ENCODE assay signal across 11 cellular contexts in genomic region chr16:58516768-58517107, GRCh38. TPM values are rescaled to one million over a fixed set of nuclear protein-coding genes. Genes with fewer than 3 reads are reported as not detected.
DNase-seq lines count a peak whose midpoint lies in the region; ATAC-seq, FAIRE-seq and TF ChIP-seq lines count a peak whose summit lies in the region.
"Had no signal": no experiment of that assay in that cellular context is flagged by ENCODE, and none has a peak within 500 bp of the region (broad histone marks: within the 10 kb centered on the region; RNA-seq: fewer than 3 reads in every experiment).

No MANE protein-coding gene starts in this region.

- TF ChIP-seq CTCF in A549 (IDR thresholded peaks at IDR 0.05) (no peak), GM23338 (conservative IDR thresholded peaks at IDR 0.05; ENCODE audit: low read depth in 2 of 2) (no peak), prostate gland (IDR thresholded peaks at IDR 0.05) (no peak), ovary (IDR thresholded peaks at IDR 0.05) (no peak)

- CTCF ChIA-PET in A549 (lab: Yijun Ruan, JAX): interaction anchor here (0.6 to 1.8 kb wide), 4 partner anchors 13 to 239 kb away, joined by 3 to 6 read pairs (median 3); partner anchors contain the start of gene NDRG4
- CTCF ChIA-PET in activated CD4-positive, alpha-beta memory T cell treated with anti-CD3 and anti-CD28 coated beads, Interleukin-2, amount 10 ng/mL, durations not matched to agents 7 days and 5 days (lab: Charles Lee): interaction anchor here (1.1 kb wide), 1 partner anchor 11 kb away, joined by 3 read pairs; no protein-coding TSS in a partner anchor

- peaks cover 47% of the 10 kb centered on the region for H3F3A ChIP-seq in GM23338 (replicated peaks; ENCODE audit: low read depth)

- H3K27me3 ChIP-seq in GM23338 (ENCODE audit: insufficient read depth) (no peaks in the 10 kb centered on the region), prostate gland (replicated peaks; ENCODE audit: insufficient read depth) (no peaks in the 10 kb centered on the region), ovary (no peaks in the 10 kb centered on the region)
- H3K27me3 ChIP-seq: right atrium auricular region had no signal

- FAIRE-seq in A549 (lab: Jason Lieb, UNC): no peak

- no peak for TF ChIP-seq RAD21 in A549 (conservative IDR thresholded peaks at IDR 0.05 in 1 of 2, IDR thresholded peaks at IDR 0.05 in 1 of 2)

- H3K36me3 ChIP-seq in GM23338 (ENCODE audit: insufficient read depth) (peaks cover 50% of the 10 kb centered on the region), prostate gland (peaks cover 0 to 19% of the 10 kb centered on the region in 2 donors), ovary (no peaks in the 10 kb centered on the region)

- H3K9me3 ChIP-seq in A549 (no peaks in the 10 kb centered on the region), prostate gland (no peaks in the 10 kb centered on the region), ovary (no peaks in the 10 kb centered on the region)
- H3K9me3 ChIP-seq: right atrium auricular region had no signal

- peaks cover 26% of the 10 kb centered on the region for H3K27me3 Mint-ChIP-seq in GM23338 (ENCODE audit: insufficient read depth, low read depth, poor library complexity)
- H3K27me3 Mint-ChIP-seq in activated CD4-positive, alpha-beta memory T cell treated with anti-CD3 and anti-CD28 coated beads, Interleukin-2, amount 10 ng/mL, durations not matched to agents 7 days and 5 days: no peaks in the 10 kb centered on the region
- H3K27me3 Mint-ChIP-seq in immature natural killer cell (ENCODE audit: low read depth in 3 of 3): peaks cover 0 to 7% (median 2%) of the 10 kb centered on the region in 3 donors

- ATAC-seq in A549: no peak
- no peak for ATAC-seq in GM23338
- ATAC-seq in GM19023 (IDR thresholded peaks at IDR 0.05; ENCODE audit: unreplicated experiment): no peak
- ATAC-seq in GM21423 (IDR thresholded peaks at IDR 0.05; ENCODE audit: unreplicated experiment): no peak

- H3K27ac Mint-ChIP-seq in GM23338: no peak overlapping the region
- peak overlapping the region; percentile 9 for H3K27ac Mint-ChIP-seq in activated CD4-positive, alpha-beta memory T cell treated with anti-CD3 and anti-CD28 coated beads, Interleukin-2, amount 10 ng/mL, durations not matched to agents 7 days and 5 days
- H3K27ac Mint-ChIP-seq in immature natural killer cell: peak overlapping the region; percentile 9 to 83 (median 38)

- TF ChIP-seq EP300 in A549 (IDR thresholded peaks at IDR 0.05) (no peak), ovary (IDR thresholded peaks at IDR 0.05) (no peak)

- peak overlapping the region; percentile 90 for H3K4me2 ChIP-seq in A549
- peak overlapping the region; percentile 99 for H3K4me2 ChIP-seq in GM23338

- H3K36me3 Mint-ChIP-seq in GM23338 (ENCODE audit: low read depth) (peaks cover 66% of the 10 kb centered on the region), immature natural killer cell (peaks cover 0 to 18% (median 10%) of the 10 kb centered on the region in 3 donors)
- H3K36me3 Mint-ChIP-seq in activated CD4-positive, alpha-beta memory T cell treated with anti-CD3 and anti-CD28 coated beads, Interleukin-2, amount 10 ng/mL, durations not matched to agents 7 days and 5 days (ENCODE audit: low read depth): peaks cover 37% of the 10 kb centered on the region

- peaks cover 40% of the 10 kb centered on the region for H3K79me2 ChIP-seq in GM23338 (replicated peaks; ENCODE audit: insufficient read depth)

- H3K9me3 Mint-ChIP-seq in GM23338 (no peaks in the 10 kb centered on the region), immature natural killer cell (no peaks in the 10 kb centered on the region)
- no peaks in the 10 kb centered on the region for H3K9me3 Mint-ChIP-seq in activated CD4-positive, alpha-beta memory T cell treated with anti-CD3 and anti-CD28 coated beads, Interleukin-2, amount 10 ng/mL, durations not matched to agents 7 days and 5 days

- H2AFZ ChIP-seq in GM23338: no peak overlapping the region

- peaks cover 22% of the 10 kb centered on the region for H3K4me1 Mint-ChIP-seq in GM23338
- peaks cover 50% of the 10 kb centered on the region for H3K4me1 Mint-ChIP-seq in activated CD4-positive, alpha-beta memory T cell treated with anti-CD3 and anti-CD28 coated beads, Interleukin-2, amount 10 ng/mL, durations not matched to agents 7 days and 5 days
- H3K4me1 Mint-ChIP-seq in immature natural killer cell: peaks cover 15 to 16% of the 10 kb centered on the region in 2 donors

- POLR2A ChIA-PET in A549 (lab: Yijun Ruan, JAX): no interaction called here
- POLR2A ChIA-PET in activated CD4-positive, alpha-beta memory T cell treated with anti-CD3 and anti-CD28 coated beads, Interleukin-2, amount 10 ng/mL, durations not matched to agents 7 days and 5 days (lab: Charles Lee): interaction anchor here (1.4 to 1.6 kb wide), 2 partner anchors 124 to 216 kb away, joined by 4 to 5 read pairs; partner anchors contain the start of gene GINS3

- H3K4me1 ChIP-seq in A549: peaks cover 13% of the 10 kb centered on the region; the same call in 2 of the 3 replicates
- H3K4me1 ChIP-seq in GM23338 (ENCODE audit: insufficient read depth): peaks cover 16% of the 10 kb centered on the region
- H3K4me1 ChIP-seq in prostate gland (replicated peaks): peaks cover 6% of the 10 kb centered on the region
- H3K4me1 ChIP-seq in ovary (ENCODE audit: insufficient read depth): peaks cover 3% of the 10 kb centered on the region

- TF ChIP-seq POLR2A in A549 (IDR thresholded peaks at IDR 0.05; ENCODE audit: low read length) (no peak), prostate gland (IDR thresholded peaks at IDR 0.05) (no peak), ovary (IDR thresholded peaks at IDR 0.05) (no peak)

- H3K4me3 Mint-ChIP-seq in GM23338 (peak overlapping the region; percentile 95), immature natural killer cell (peak overlapping the region; percentile 55 to 79 (median 67))
- H3K4me3 Mint-ChIP-seq in activated CD4-positive, alpha-beta memory T cell treated with anti-CD3 and anti-CD28 coated beads, Interleukin-2, amount 10 ng/mL, durations not matched to agents 7 days and 5 days: peak overlapping the region; percentile 58

- H3K9me2 ChIP-seq in GM23338 (ENCODE audit: insufficient read depth): no peaks in the 10 kb centered on the region

- H3K27ac ChIP-seq in A549 (no peak overlapping the region), GM23338 (ENCODE audit: low read depth) (no peak overlapping the region), prostate gland (peak overlapping the region in 1 of 2 donors; percentile 43), ovary (no peak overlapping the region)
- H3K27ac ChIP-seq: right atrium auricular region had no signal

- H3K4me3 ChIP-seq in A549: no peak overlapping the region
- peak overlapping the region; percentile 78 for H3K4me3 ChIP-seq in GM23338
- peak overlapping the region in 1 of 2 donors; percentile 59 for H3K4me3 ChIP-seq in prostate gland
- H3K4me3 ChIP-seq in ovary: no peak overlapping the region

- DNase-seq in A549 (ENCODE audit: low read depth in 1 of 2, low spot score in 1 of 2): no peak
- no peak for DNase-seq in GM23338 (ENCODE audit: low spot score)
- no peak for DNase-seq in activated CD4-positive, alpha-beta memory T cell treated with anti-CD3 and anti-CD28 coated beads, Interleukin-2, amount 10 ng/mL, durations not matched to agents 7 days and 5 days
- DNase-seq in immature natural killer cell: no peak
- no peak for DNase-seq in prostate gland (ENCODE audit: low spot score)
- DNase-seq in ovary: no peak
- DNase-seq: DMS 273 treated with DMSO at 0.1 percent for 48 hours, NCI-H2227 treated with DMSO at 0.1 percent for 48 hours had no signal

- intact Hi-C loops in prostate gland (cut with DNase I) (loop anchor here (5.0 to 10.0 kb wide), 2 partner anchors 116 to 238 kb away; no protein-coding TSS in a partner anchor), ovary (cut with DNase I) (loop anchor here in 2 of 4 donors (10.0 kb wide), 2 partner anchors 108 to 118 kb away; partner anchors contain the start of gene CNOT1 (in 1 of the 2))

- WGBS in A549 (ENCODE audit: missing lambda C conversion rate): 97% methylated on average over 4 of the region's 4 CpGs
- 82% methylated on average over 4 of the region's 4 CpGs for WGBS in prostate gland
- 79 to 89% (median 82%) methylated on average over 4 of the region's 4 CpGs for WGBS in ovary, 3 donors

- H4K20me1 ChIP-seq in GM23338 (replicated peaks; ENCODE audit: insufficient read depth): peaks cover 31% of the 10 kb centered on the region

TF ChIP-seq in A549, 52 proteins besides CTCF, POLR2A, EP300 and RAD21 (continues in another document):
- no peak for TF ChIP-seq POLR2AphosphoS2 (conservative IDR thresholded peaks at IDR 0.05; ENCODE audit: low read length)

RNA-seq across cellular contexts. Expression of gene SETD6, which starts 1.4 kb away (rescaled TPM):
- 16.5 and 19.2 TPM in 2 replicates for polyA plus RNA-seq in A549 (2011; rRNA removed)
- polyA plus RNA-seq in A549 (2012; cell fraction: cytosol; rRNA removed): 18.4 and 19.7 TPM in 2 replicates
- 60.4 and 73.2 TPM in 2 replicates for polyA plus RNA-seq in A549 (2012; cell fraction: nucleus; rRNA removed)
- polyA plus RNA-seq in A549 (2017; fragmentation: RNase III; extraction: RNeasy Plus Mini Kit Qiagen cat#74134 plus additional on column Dnase treatment): 24.9 to 30.4 TPM (median 27.5 TPM) in 3 replicates
- 8.9 and 12.1 TPM in 2 replicates for polyA minus RNA-seq in A549 (2011; rRNA and poly(A)+ RNA removed)
- total RNA-seq in GM23338 (2014; rRNA removed; shearing (Covaris generic)): 54.0 and 61.3 TPM in 2 replicates
- polyA plus RNA-seq in GM23338 (2016; fragmentation: Nextera tagmentation; extraction: Ambion mirVana): 33.7 and 39.7 TPM in 2 replicates
- 1 to 10 TPM; 8.9 to 9.2 TPM for total RNA-seq in activated CD4-positive, alpha-beta memory T cell treated with anti-CD3 and anti-CD28 coated beads, Interleukin-2, amount 10 ng/mL, durations not matched to agents 7 days and 5 days
- 10 to 100 TPM in 1 of 3 donors, 1 to 10 TPM in 2; 4.5 to 11.9 (median 5.9) TPM for polyA plus RNA-seq in immature natural killer cell
- total RNA-seq in prostate gland: 10 to 100 TPM; 45.4 to 55.8 TPM
- total RNA-seq in ovary: 10 to 100 TPM; 16.5 to 28.4 (median 19.3) TPM
- 10 to 100 TPM; 12.5 to 14.8 TPM for polyA plus RNA-seq in ovary

RNA-seq across cellular contexts. Expression of gene NDRG4, which starts 16.8 kb away (rescaled TPM):
- polyA plus RNA-seq in A549 (2011; rRNA removed) (8.1 and 10.8 TPM in 2 replicates), A549 (2017; fragmentation: RNase III; extraction: RNeasy Plus Mini Kit Qiagen cat#74134 plus additional on column Dnase treatment) (16.3 to 22.8 TPM (median 21.3 TPM) in 3 replicates), GM23338 (2016; fragmentation: Nextera tagmentation; extraction: Ambion mirVana) (16.3 TPM in 2 replicates), immature natural killer cell (under 1 TPM in 1 of 3 donors, not detected in 2; 0.18 TPM), ovary (1 to 10 TPM; 3.7 to 5.5 TPM)
- 14.4 and 20.8 TPM in 2 replicates for polyA plus RNA-seq in A549 (2012; cell fraction: cytosol; rRNA removed)
- polyA plus RNA-seq in A549 (2012; cell fraction: nucleus; rRNA removed): 44.1 and 54.8 TPM in 2 replicates
- 20.3 and 29.0 TPM in 2 replicates for polyA minus RNA-seq in A549 (2011; rRNA and poly(A)+ RNA removed)
- 29.8 and 32.1 TPM in 2 replicates for total RNA-seq in GM23338 (2014; rRNA removed; shearing (Covaris generic))
- total RNA-seq in activated CD4-positive, alpha-beta memory T cell treated with anti-CD3 and anti-CD28 coated beads, Interleukin-2, amount 10 ng/mL, durations not matched to agents 7 days and 5 days: 1 to 10 TPM in 1 of 2 experiments, under 1 TPM in 1; 0.83 to 1.2 TPM
- total RNA-seq in prostate gland (100 to 1,000 TPM in 1 of 2 donors, 10 to 100 TPM in 1; 13.4 to 359 TPM), ovary (10 to 100 TPM in 1 of 7 donors, 1 to 10 TPM in 6; 1.6 to 10.5 (median 2.6) TPM)
